ENCODE assay signal across 20 cellular contexts in genomic region chr5:150319484-150319790, GRCh38. TPM values are rescaled to one million over a fixed set of nuclear protein-coding genes. Genes with fewer than 3 reads are reported as not detected.
DNase-seq lines count a peak whose midpoint lies in the region; ATAC-seq, FAIRE-seq and TF ChIP-seq lines count a peak whose summit lies in the region.
"Had no signal": no experiment of that assay in that cellular context is flagged by ENCODE, and none has a peak within 500 bp of the region (broad histone marks: within the 10 kb centered on the region; RNA-seq: fewer than 3 reads in every experiment).

No MANE protein-coding gene starts in this region.

- H3K36me3 ChIP-seq in SJSA1 (no peaks in the 10 kb centered on the region), keratinocyte (ENCODE audit: control insufficient read depth in 2 of 2, extremely low read depth in 1 of 2, insufficient read depth in 2 of 2, low read length in 2 of 2) (no peaks in the 10 kb centered on the region)

- intact Hi-C loops in lower leg skin (cut with DNase I; ENCODE audit: low total_unique reads), result no loop called here

- peaks cover 2% of the 10 kb centered on the region for H3K4me1 Mint-ChIP-seq in activated naive CD8-positive, alpha-beta T cell treated with anti-CD3 and anti-CD28 coated beads, Interleukin-2, amount 10 ng/mL, durations not matched to agents 7 days and 5 days
- H3K4me1 Mint-ChIP-seq in activated naive CD8-positive, alpha-beta T cell treated with anti-CD3 and anti-CD28 coated beads, Interleukin-2, amount 50 U/mL, for 24 hours, result peaks cover 13% of the 10 kb centered on the region
- H3K4me1 Mint-ChIP-seq in type B pancreatic cell (ENCODE audit: unreplicated experiment), result peaks cover 46% of the 10 kb centered on the region
- H3K4me1 Mint-ChIP-seq: activated CD4-positive, alpha-beta T cell treated with anti-CD3 and anti-CD28 coated beads, Interleukin-2, amount 10 ng/mL, durations not matched to agents 24 days and 14 days; stimulated activated naive B cell treated with anti-CD40 and anti-IgM and Interleukin-4, amounts not matched to agents 10 μg/mL and 1 μg/mL and 100 μg/mL, for 72 hours had no signal

- H3K4me3 Mint-ChIP-seq in activated naive CD8-positive, alpha-beta T cell treated with anti-CD3 and anti-CD28 coated beads, Interleukin-2, amount 10 ng/mL, durations not matched to agents 7 days and 5 days, result no peak overlapping the region
- H3K4me3 Mint-ChIP-seq in activated naive CD8-positive, alpha-beta T cell treated with anti-CD3 and anti-CD28 coated beads, Interleukin-2, amount 50 U/mL, for 24 hours, result no peak overlapping the region
- peak overlapping the region; percentile 17 for H3K4me3 Mint-ChIP-seq in type B pancreatic cell
- H3K4me3 Mint-ChIP-seq: activated CD4-positive, alpha-beta T cell treated with anti-CD3 and anti-CD28 coated beads, Interleukin-2, amount 10 ng/mL, durations not matched to agents 24 days and 14 days; activated T-cell treated with anti-CD3 and anti-CD28 coated beads, Interleukin-2, amount 50 U/mL, for 4 hours; brain; CD4-positive, alpha-beta memory T cell; stimulated activated naive B cell treated with anti-CD40 and anti-IgM and Interleukin-4, amounts not matched to agents 10 μg/mL and 1 μg/mL and 100 μg/mL, for 72 hours; T-helper 17 cell had no signal

- H3K27me3 ChIP-seq in SJSA1 (replicated peaks) (no peaks in the 10 kb centered on the region), keratinocyte (ENCODE audit: control insufficient read depth, extremely low read depth, insufficient read depth, low read length) (no peaks in the 10 kb centered on the region)

- ATAC-seq in activated naive CD8-positive, alpha-beta T cell treated with anti-CD3 and anti-CD28 coated beads, Interleukin-2, amount 10 ng/mL, durations not matched to agents 7 days and 5 days (ENCODE audit: low read depth), result no peak
- no peak for ATAC-seq in activated naive CD8-positive, alpha-beta T cell treated with anti-CD3 and anti-CD28 coated beads, Interleukin-2, amount 50 U/mL, for 24 hours
- no peak for ATAC-seq in HG03457 (IDR thresholded peaks at IDR 0.05; ENCODE audit: unreplicated experiment)
- ATAC-seq: activated T-cell treated with anti-CD3 and anti-CD28 coated beads, Interleukin-2, amount 50 U/mL, for 4 hours; stimulated activated naive B cell treated with anti-CD40 and anti-IgM and Interleukin-4, amounts not matched to agents 10 μg/mL and 1 μg/mL and 100 μg/mL, for 72 hours; T-helper 17 cell had no signal

- TF ChIP-seq CTCF in keratinocyte (optimal IDR thresholded peaks at IDR 0.05 in 1 of 3, IDR thresholded peaks at IDR 0.05 in 1 of 3, conservative IDR thresholded peaks at IDR 0.05 in 1 of 3; ENCODE audit: extremely low read depth in 1 of 3, insufficient read depth in 2 of 3, low read length in 3 of 3), result no peak
- no peak for TF ChIP-seq CTCF in type B pancreatic cell (conservative IDR thresholded peaks at IDR 0.05)
- TF ChIP-seq CTCF in lower leg skin (IDR thresholded peaks at IDR 0.05), result no peak

- FAIRE-seq in keratinocyte (lab: Jason Lieb, UNC), result no peak
- FAIRE-seq: GM12892 had no signal

- POLR2A ChIA-PET in activated naive CD8-positive, alpha-beta T cell treated with anti-CD3 and anti-CD28 coated beads, Interleukin-2, amount 10 ng/mL, durations not matched to agents 7 days and 5 days (lab: Charles Lee), result no interaction called here

- no peaks in the 10 kb centered on the region for H4K20me1 ChIP-seq in keratinocyte (ENCODE audit: control insufficient read depth, extremely low read depth, insufficient read depth, low read length)

- H3K9ac ChIP-seq in keratinocyte (ENCODE audit: control insufficient read depth, extremely low read depth, insufficient read depth, low read length), result peak overlapping the region; percentile 59

- H3K9me3 ChIP-seq in SJSA1 (replicated peaks) (no peaks in the 10 kb centered on the region), keratinocyte (ENCODE audit: control insufficient read depth, low read depth, low read length) (no peaks in the 10 kb centered on the region)

- no peak for TF ChIP-seq POLR2A in lower leg skin (IDR thresholded peaks at IDR 0.05)

- peak overlapping the region; percentile 33 for H3K27ac Mint-ChIP-seq in activated naive CD8-positive, alpha-beta T cell treated with anti-CD3 and anti-CD28 coated beads, Interleukin-2, amount 10 ng/mL, durations not matched to agents 7 days and 5 days
- H3K27ac Mint-ChIP-seq in activated naive CD8-positive, alpha-beta T cell treated with anti-CD3 and anti-CD28 coated beads, Interleukin-2, amount 50 U/mL, for 24 hours, result no peak overlapping the region
- H3K27ac Mint-ChIP-seq in type B pancreatic cell, result peak overlapping the region; percentile 29
- H3K27ac Mint-ChIP-seq: activated CD4-positive, alpha-beta T cell treated with anti-CD3 and anti-CD28 coated beads, Interleukin-2, amount 10 ng/mL, durations not matched to agents 24 days and 14 days; CD4-positive, alpha-beta memory T cell; stimulated activated naive B cell treated with anti-CD40 and anti-IgM and Interleukin-4, amounts not matched to agents 10 μg/mL and 1 μg/mL and 100 μg/mL, for 72 hours; T-helper 17 cell had no signal

- DNase-seq in activated naive CD8-positive, alpha-beta T cell treated with anti-CD3 and anti-CD28 coated beads, Interleukin-2, amount 10 ng/mL, durations not matched to agents 7 days and 5 days, result no peak
- DNase-seq in activated naive CD8-positive, alpha-beta T cell treated with anti-CD3 and anti-CD28 coated beads, Interleukin-2, amount 50 U/mL, for 24 hours, result no peak
- DNase-seq in SJSA1 (ENCODE audit: low read depth in 1 of 2, low spot score in 2 of 2), result peak; percentile 79 to 88
- DNase-seq in keratinocyte (ENCODE audit: low read depth, low spot score), result no peak
- no peak for DNase-seq in type B pancreatic cell (ENCODE audit: extremely low spot score, unreplicated experiment)
- DNase-seq in lower leg skin (ENCODE audit: low spot score in 2 of 2), result no peak
- no peak for DNase-seq in DMS153 (lab: John Stamatoyannopoulos, UW)
- DNase-seq: 8988T; activated CD4-positive, alpha-beta T cell treated with anti-CD3 and anti-CD28 coated beads, Interleukin-2, amount 10 ng/mL, durations not matched to agents 24 days and 14 days; activated gamma-delta T cell treated with Interleukin-2 at 50 U/mL for 16 hours; activated T-cell treated with anti-CD3 and anti-CD28 coated beads, Interleukin-2, amount 50 U/mL, for 4 hours; CD4-positive, alpha-beta memory T cell; NCI-H1092 treated with DMSO at 0.1 percent for 48 hours; NCI-H1930; NCI-H526; stimulated activated naive B cell treated with anti-CD40 and anti-IgM and Interleukin-4, amounts not matched to agents 10 μg/mL and 1 μg/mL and 100 μg/mL, for 72 hours; T-helper 17 cell had no signal

- no peaks in the 10 kb centered on the region for H3K36me3 Mint-ChIP-seq in activated naive CD8-positive, alpha-beta T cell treated with anti-CD3 and anti-CD28 coated beads, Interleukin-2, amount 10 ng/mL, durations not matched to agents 7 days and 5 days
- no peaks in the 10 kb centered on the region for H3K36me3 Mint-ChIP-seq in activated naive CD8-positive, alpha-beta T cell treated with anti-CD3 and anti-CD28 coated beads, Interleukin-2, amount 50 U/mL, for 24 hours (ENCODE audit: low read depth)
- no peaks in the 10 kb centered on the region for H3K36me3 Mint-ChIP-seq in type B pancreatic cell
- H3K36me3 Mint-ChIP-seq: brain; CD4-positive, alpha-beta memory T cell; stimulated activated naive B cell treated with anti-CD40 and anti-IgM and Interleukin-4, amounts not matched to agents 10 μg/mL and 1 μg/mL and 100 μg/mL, for 72 hours had no signal

- no peak overlapping the region for H2AFZ ChIP-seq in keratinocyte (ENCODE audit: control insufficient read depth, low read length)

- H3K27ac ChIP-seq in SJSA1 (peak overlapping the region; percentile 38), keratinocyte (ENCODE audit: control insufficient read depth, insufficient read depth, low read length) (peak overlapping the region; percentile 93)

- H3K4me2 ChIP-seq in keratinocyte (ENCODE audit: control insufficient read depth, extremely low read depth, insufficient read depth, low read depth, low read length), result peak overlapping the region; percentile 72

- WGBS in lower leg skin, 2 donors, result 91 to 94% methylated on average over 6 of the region's 6 CpGs

- H3K4me1 ChIP-seq in SJSA1 (replicated peaks) (peaks cover 69% of the 10 kb centered on the region), keratinocyte (ENCODE audit: control insufficient read depth, extremely low read depth, insufficient read depth, low read length) (peaks cover 70% of the 10 kb centered on the region)

- no peak overlapping the region for H3K4me3 ChIP-seq in SJSA1
- H3K4me3 ChIP-seq in keratinocyte (ENCODE audit: control insufficient read depth in 2 of 3, extremely low read depth in 1 of 3, insufficient read depth in 2 of 3, low read depth in 1 of 3, low read length in 3 of 3), result peak overlapping the region in 1 of 3 experiments; percentile 21
- no peak overlapping the region for H3K4me3 ChIP-seq in lower leg skin (ENCODE audit: low read depth, poor library complexity, severe bottlenecking)

- H3K9me3 Mint-ChIP-seq in activated naive CD8-positive, alpha-beta T cell treated with anti-CD3 and anti-CD28 coated beads, Interleukin-2, amount 10 ng/mL, durations not matched to agents 7 days and 5 days, result peaks cover 2% of the 10 kb centered on the region
- no peaks in the 10 kb centered on the region for H3K9me3 Mint-ChIP-seq in activated naive CD8-positive, alpha-beta T cell treated with anti-CD3 and anti-CD28 coated beads, Interleukin-2, amount 50 U/mL, for 24 hours
- no peaks in the 10 kb centered on the region for H3K9me3 Mint-ChIP-seq in type B pancreatic cell
- H3K9me3 Mint-ChIP-seq: activated CD4-positive, alpha-beta T cell treated with anti-CD3 and anti-CD28 coated beads, Interleukin-2, amount 10 ng/mL, durations not matched to agents 24 days and 14 days; activated T-cell treated with anti-CD3 and anti-CD28 coated beads, Interleukin-2, amount 50 U/mL, for 4 hours; CD4-positive, alpha-beta memory T cell had no signal

- peaks cover 2% of the 10 kb centered on the region for H3K9me1 ChIP-seq in keratinocyte (ENCODE audit: control insufficient read depth, extremely low read depth, insufficient read depth, low read length)

- no peaks in the 10 kb centered on the region for H3K79me2 ChIP-seq in keratinocyte (ENCODE audit: control insufficient read depth, insufficient read depth, low read length)

- H3K27me3 Mint-ChIP-seq in activated naive CD8-positive, alpha-beta T cell treated with anti-CD3 and anti-CD28 coated beads, Interleukin-2, amount 10 ng/mL, durations not matched to agents 7 days and 5 days, result peaks cover 18% of the 10 kb centered on the region
- peaks cover 4% of the 10 kb centered on the region for H3K27me3 Mint-ChIP-seq in activated naive CD8-positive, alpha-beta T cell treated with anti-CD3 and anti-CD28 coated beads, Interleukin-2, amount 50 U/mL, for 24 hours
- no peaks in the 10 kb centered on the region for H3K27me3 Mint-ChIP-seq in type B pancreatic cell

- dilution Hi-C loops in keratinocyte (cut with MboI; ENCODE audit: extremely low pct_ligation_motif_present, low sequenced_read_pairs), result no loop called here

RNA-seq across cellular contexts. Expression of gene ARSI, which starts 16.7 kb away (rescaled TPM):
- total RNA-seq in activated naive CD8-positive, alpha-beta T cell treated with anti-CD3 and anti-CD28 coated beads, Interleukin-2, amount 10 ng/mL, durations not matched to agents 7 days and 5 days, result not detected
- total RNA-seq in SJSA1 (2014; rRNA removed; shearing (Covaris generic)), result 0.21 TPM in 1 of 2 replicates, not detected in the other
- polyA plus RNA-seq in keratinocyte, result 1.7 to 3.8 TPM (median 2.4 TPM) in 3 replicates
- polyA plus RNA-seq in keratinocyte (2011; ENCODE audit: low read depth), result 0.82 TPM
- 0.75 and 1.5 TPM in 2 replicates for polyA plus RNA-seq in keratinocyte (2011; cell fraction: cytosol; rRNA removed)
- polyA plus RNA-seq in keratinocyte (2011; cell fraction: nucleus; rRNA removed), result 2.6 and 3.3 TPM in 2 replicates
- polyA plus RNA-seq in keratinocyte (2012; ENCODE audit: low replicate concordance), result 3.2 and 4.5 TPM in 2 replicates
- polyA minus RNA-seq in keratinocyte, result 2.5 to 7.3 TPM (median 5.1 TPM) in 3 replicates
- 4.4 TPM for polyA minus RNA-seq in keratinocyte (2011; cell fraction: cytosol; rRNA and poly(A)+ RNA removed)
- polyA minus RNA-seq in keratinocyte (2011; cell fraction: nucleus; rRNA and poly(A)+ RNA removed), result 3.5 and 4.7 TPM in 2 replicates
- 1.4 and 4.6 TPM in 2 replicates for total RNA-seq in type B pancreatic cell (ENCODE audit: low replicate concordance)
- total RNA-seq in lower leg skin, result 1 to 10 TPM; 1.6 to 4.5 (median 2.6) TPM
- total RNA-seq: activated CD4-positive, alpha-beta T cell treated with anti-CD3 and anti-CD28 coated beads, Interleukin-2, amount 10 ng/mL, durations not matched to agents 24 days and 14 days; activated T-cell treated with anti-CD3 and anti-CD28 coated beads, Interleukin-2, amount 50 U/mL, for 4 hours; CD4-positive, alpha-beta memory T cell; T-helper 17 cell had no signal
- polyA plus RNA-seq: CD4-positive, alpha-beta memory T cell had no signal

RNA-seq across cellular contexts. Expression of gene CAMK2A, which starts 29.9 kb away (rescaled TPM):
- total RNA-seq in activated naive CD8-positive, alpha-beta T cell treated with anti-CD3 and anti-CD28 coated beads, Interleukin-2, amount 10 ng/mL, durations not matched to agents 7 days and 5 days, result not detected
- total RNA-seq in SJSA1 (2014; rRNA removed; shearing (Covaris generic)), result not detected in 2 replicates
- 0.03 to 0.05 TPM in 2 of 3 replicates, not detected in the other for polyA plus RNA-seq in keratinocyte
- polyA plus RNA-seq in keratinocyte (2011; ENCODE audit: low read depth), result not detected
- polyA plus RNA-seq in keratinocyte (2011; cell fraction: cytosol; rRNA removed), result not detected in 2 replicates
- polyA plus RNA-seq in keratinocyte (2011; cell fraction: nucleus; rRNA removed), result 0.08 TPM in 1 of 2 replicates, not detected in the other
- polyA plus RNA-seq in keratinocyte (2012; ENCODE audit: low replicate concordance), result 0.16 TPM in 1 of 2 replicates, not detected in the other
- polyA minus RNA-seq in keratinocyte, result 0.13 TPM in 1 of 3 replicates, not detected in the others
- not detected for polyA minus RNA-seq in keratinocyte (2011; cell fraction: cytosol; rRNA and poly(A)+ RNA removed)
- not detected in 2 replicates for polyA minus RNA-seq in keratinocyte (2011; cell fraction: nucleus; rRNA and poly(A)+ RNA removed)
- total RNA-seq in type B pancreatic cell (ENCODE audit: low replicate concordance) (0.26 and 3.7 TPM in 2 replicates), lower leg skin (under 1 TPM in 1 of 4 donors, not detected in 3; 0.23 TPM)
- total RNA-seq: activated CD4-positive, alpha-beta T cell treated with anti-CD3 and anti-CD28 coated beads, Interleukin-2, amount 10 ng/mL, durations not matched to agents 24 days and 14 days; activated T-cell treated with anti-CD3 and anti-CD28 coated beads, Interleukin-2, amount 50 U/mL, for 4 hours; CD4-positive, alpha-beta memory T cell; T-helper 17 cell had no signal
- polyA plus RNA-seq: CD4-positive, alpha-beta memory T cell had no signal

RNA-seq across cellular contexts. Expression of gene TCOF1, which starts 38.1 kb away (rescaled TPM):
- 10 to 100 TPM; 68.8 to 72.5 TPM for total RNA-seq in activated naive CD8-positive, alpha-beta T cell treated with anti-CD3 and anti-CD28 coated beads, Interleukin-2, amount 10 ng/mL, durations not matched to agents 7 days and 5 days
- total RNA-seq in SJSA1 (2014; rRNA removed; shearing (Covaris generic)), result 58.8 and 67.2 TPM in 2 replicates
- polyA plus RNA-seq in keratinocyte, result 7.9 to 23.3 TPM (median 13.6 TPM) in 3 replicates
- 24.6 TPM for polyA plus RNA-seq in keratinocyte (2011; ENCODE audit: low read depth)
- 7.7 and 11.7 TPM in 2 replicates for polyA plus RNA-seq in keratinocyte (2011; cell fraction: cytosol; rRNA removed)
- polyA plus RNA-seq in keratinocyte (2011; cell fraction: nucleus; rRNA removed), result 28.0 and 33.6 TPM in 2 replicates
- polyA plus RNA-seq in keratinocyte (2012; ENCODE audit: low replicate concordance), result 8.4 and 40.3 TPM in 2 replicates
- polyA minus RNA-seq in keratinocyte, result 8.6 to 36.7 TPM (median 15.6 TPM) in 3 replicates
- 11.3 TPM for polyA minus RNA-seq in keratinocyte (2011; cell fraction: cytosol; rRNA and poly(A)+ RNA removed)
- 11.7 and 14.9 TPM in 2 replicates for polyA minus RNA-seq in keratinocyte (2011; cell fraction: nucleus; rRNA and poly(A)+ RNA removed)
- 42.6 and 65.3 TPM in 2 replicates for total RNA-seq in type B pancreatic cell (ENCODE audit: low replicate concordance)
- total RNA-seq in lower leg skin, result 10 to 100 TPM; 30.6 to 35.0 (median 32.2) TPM

Comparison
In these comparisons a context has a peak if more than half of its experiments do, and no peak if none do; other contexts are left out.
1. DNase-seq: peak in SJSA1 (2 of 2); none in activated naive CD8-positive, alpha-beta T cell treated with anti-CD3 and anti-CD28 coated beads, Interleukin-2, amount 10 ng/mL, durations not matched to agents 7 days and 5 days (single experiment), activated naive CD8-positive, alpha-beta T cell treated with anti-CD3 and anti-CD28 coated beads, Interleukin-2, amount 50 U/mL, for 24 hours (single experiment), keratinocyte (single experiment), type B pancreatic cell (single experiment), lower leg skin (0 of 2) and DMS153 (single experiment).